Comparison of ENCODE assay signal across 15 cellular contexts in genomic region chrX:68695206-68695845, GRCh38. TPM values are rescaled to one million over a fixed set of nuclear protein-coding genes. Genes with fewer than 3 reads are reported as not detected.
DNase-seq lines count a peak whose midpoint lies in the region; ATAC-seq, FAIRE-seq and TF ChIP-seq lines count a peak whose summit lies in the region.
"Had no signal": no experiment of that assay in that cellular context is flagged by ENCODE, and none has a peak within 500 bp of the region (broad histone marks: within the 10 kb centered on the region; RNA-seq: fewer than 3 reads in every experiment).

No MANE protein-coding gene starts in this region.

- ATAC-seq in HepG2 = no peak
- ATAC-seq in HG02852 (IDR thresholded peaks at IDR 0.05; ENCODE audit: unreplicated experiment) = no peak
- ATAC-seq in natural killer cell treated with Interleukin-12 subunit alpha and Interleukin-12 subunit beta and Interleukin-15 and Interleukin-18, amount 100 ng/mL, for 72 hours = no peak
- ATAC-seq: naive thymus-derived CD4-positive, alpha-beta T cell had no signal

- peak overlapping the region; percentile 33 for H3K4me3 Mint-ChIP-seq in T-helper 1 cell treated with Interleukin-12 subunit alpha and Interleukin-12 subunit beta and Interleukin-4 antibody, amounts not matched to agents 30 μg/mL and 1 μg/mL, for 36 hours
- H3K4me3 Mint-ChIP-seq in activated T-helper 2 cell treated with anti-CD3 and anti-CD28 coated beads, Interferon-gamma antibody, Interleukin-2, Interleukin-4, amounts not matched to agents 10 μg/mL and 5 μg/mL and 100 μg/mL, durations not matched to agents 14 hours and 24 hours and 36 hours (ENCODE audit: low read depth) = peak overlapping the region; percentile 62
- no peak overlapping the region for H3K4me3 Mint-ChIP-seq in natural killer cell treated with Interleukin-12 subunit alpha and Interleukin-12 subunit beta and Interleukin-15 and Interleukin-18, amount 100 ng/mL, for 72 hours

- H3K27ac Mint-ChIP-seq in T-helper 1 cell treated with Interleukin-12 subunit alpha and Interleukin-12 subunit beta and Interleukin-4 antibody, amounts not matched to agents 30 μg/mL and 1 μg/mL, for 36 hours = no peak overlapping the region
- peak overlapping the region; percentile 42 for H3K27ac Mint-ChIP-seq in activated T-helper 2 cell treated with anti-CD3 and anti-CD28 coated beads, Interferon-gamma antibody, Interleukin-2, Interleukin-4, amounts not matched to agents 10 μg/mL and 5 μg/mL and 100 μg/mL, durations not matched to agents 14 hours and 24 hours and 36 hours
- peak overlapping the region in 1 of 2 donors; percentile 31 for H3K27ac Mint-ChIP-seq in natural killer cell treated with Interleukin-12 subunit alpha and Interleukin-12 subunit beta and Interleukin-15 and Interleukin-18, amount 100 ng/mL, for 72 hours

- intact Hi-C loops in activated T-helper 2 cell treated with anti-CD3 and anti-CD28 coated beads, Interferon-gamma antibody, Interleukin-2, Interleukin-4, amounts not matched to agents 10 μg/mL and 5 μg/mL and 100 μg/mL, durations not matched to agents 14 hours and 24 hours and 36 hours (cut with micrococcal nuclease) = no loop called here
- intact Hi-C loops in HepG2 (cut with micrococcal nuclease; ENCODE audit: unreplicated experiment) = loop anchor here (5.0 kb wide), 1 partner anchor 498 kb away; no protein-coding TSS in a partner anchor
- intact Hi-C loops in stomach (cut with DNase I; ENCODE audit: low total_unique reads) = no loop called here

- no peak for DNase-seq in T-helper 1 cell
- DNase-seq in activated T-helper 2 cell treated with anti-CD3 and anti-CD28 coated beads, Interferon-gamma antibody, Interleukin-2, Interleukin-4, amounts not matched to agents 10 μg/mL and 5 μg/mL and 100 μg/mL, durations not matched to agents 14 hours and 24 hours and 36 hours (ENCODE audit: low spot score) = no peak
- DNase-seq in HepG2 (ENCODE audit: low spot score) = no peak
- DNase-seq in stomach = no peak
- DNase-seq in natural killer cell treated with Interleukin-12 subunit alpha and Interleukin-12 subunit beta and Interleukin-15 and Interleukin-18, amount 100 ng/mL, for 72 hours (ENCODE audit: low spot score) = no peak
- no peak for DNase-seq in epidermal melanocyte (ENCODE audit: insufficient read length, low spot score)
- DNase-seq: H7; naive thymus-derived CD4-positive, alpha-beta T cell; NCI-H2107; stimulated activated naive CD4-positive, alpha-beta T cell treated with Interleukin-2 at 50 U/mL for 16 hours; T-helper 9 cell had no signal

- H3K9me3 Mint-ChIP-seq in T-helper 1 cell treated with Interleukin-12 subunit alpha and Interleukin-12 subunit beta and Interleukin-4 antibody, amounts not matched to agents 30 μg/mL and 1 μg/mL, for 36 hours = no peaks in the 10 kb centered on the region
- H3K9me3 Mint-ChIP-seq in activated T-helper 2 cell treated with anti-CD3 and anti-CD28 coated beads, Interferon-gamma antibody, Interleukin-2, Interleukin-4, amounts not matched to agents 10 μg/mL and 5 μg/mL and 100 μg/mL, durations not matched to agents 14 hours and 24 hours and 36 hours = no peaks in the 10 kb centered on the region
- no peaks in the 10 kb centered on the region for H3K9me3 Mint-ChIP-seq in natural killer cell treated with Interleukin-12 subunit alpha and Interleukin-12 subunit beta and Interleukin-15 and Interleukin-18, amount 100 ng/mL, for 72 hours
- H3K9me3 Mint-ChIP-seq: naive thymus-derived CD4-positive, alpha-beta T cell had no signal

- no peak for FAIRE-seq in HepG2 (lab: Jason Lieb, UNC)
- FAIRE-seq: D721Med had no signal

- no peak overlapping the region for H3K27ac ChIP-seq in HepG2 (ENCODE audit: extremely low read length, insufficient read depth, low read length)
- H3K27ac ChIP-seq in stomach = peak overlapping the region in 3 of 5 donors; percentile 70 to 78 (median 76)

- TF ChIP-seq RAD21 in HepG2 (CRISPR knock-in tag; IDR thresholded peaks at IDR 0.05) = no peak

- no peak overlapping the region for H2AFZ ChIP-seq in HepG2 (ENCODE audit: low read length)

- POLR2A ChIA-PET in HepG2 (lab: Yijun Ruan, JAX) = no interaction called here

- H3K27me3 Mint-ChIP-seq in T-helper 1 cell treated with Interleukin-12 subunit alpha and Interleukin-12 subunit beta and Interleukin-4 antibody, amounts not matched to agents 30 μg/mL and 1 μg/mL, for 36 hours (ENCODE audit: low read depth) = no peaks in the 10 kb centered on the region
- no peaks in the 10 kb centered on the region for H3K27me3 Mint-ChIP-seq in activated T-helper 2 cell treated with anti-CD3 and anti-CD28 coated beads, Interferon-gamma antibody, Interleukin-2, Interleukin-4, amounts not matched to agents 10 μg/mL and 5 μg/mL and 100 μg/mL, durations not matched to agents 14 hours and 24 hours and 36 hours (ENCODE audit: low read depth)
- H3K27me3 Mint-ChIP-seq in natural killer cell treated with Interleukin-12 subunit alpha and Interleukin-12 subunit beta and Interleukin-15 and Interleukin-18, amount 100 ng/mL, for 72 hours = peaks cover 0 to 10% of the 10 kb centered on the region in 2 donors

- H3K4me3 ChIP-seq in HepG2 (replicated peaks in 1 of 3; ENCODE audit: insufficient read depth in 1 of 3, low read depth in 2 of 3, low read length in 3 of 3) (no peak overlapping the region), stomach (peak overlapping the region in 3 of 4 donors; percentile 54 to 57 (median 55))

- in situ Hi-C loops in HepG2 (cut with HindIII; ENCODE audit: extremely low pct_ligation_motif_present, low pct_unique_long_range_greater_than_20kb) = no loop called here

- H3K9me3 ChIP-seq in HepG2 (ENCODE audit: low read length) (no peaks in the 10 kb centered on the region), stomach (no peaks in the 10 kb centered on the region)

- H3K4me1 Mint-ChIP-seq in T-helper 1 cell treated with Interleukin-12 subunit alpha and Interleukin-12 subunit beta and Interleukin-4 antibody, amounts not matched to agents 30 μg/mL and 1 μg/mL, for 36 hours (ENCODE audit: low read depth) = peaks cover 19% of the 10 kb centered on the region
- H3K4me1 Mint-ChIP-seq in activated T-helper 2 cell treated with anti-CD3 and anti-CD28 coated beads, Interferon-gamma antibody, Interleukin-2, Interleukin-4, amounts not matched to agents 10 μg/mL and 5 μg/mL and 100 μg/mL, durations not matched to agents 14 hours and 24 hours and 36 hours (ENCODE audit: low read depth) = peaks cover 28% of the 10 kb centered on the region
- H3K4me1 Mint-ChIP-seq in natural killer cell treated with Interleukin-12 subunit alpha and Interleukin-12 subunit beta and Interleukin-15 and Interleukin-18, amount 100 ng/mL, for 72 hours (ENCODE audit: low read depth in 2 of 2) = peaks cover 0 to 10% of the 10 kb centered on the region in 2 donors

- H3K36me3 ChIP-seq in HepG2 (replicated peaks in 1 of 2; ENCODE audit: control insufficient read depth in 1 of 2, insufficient read depth in 2 of 2, low read length in 2 of 2) (no peaks in the 10 kb centered on the region), stomach (no peaks in the 10 kb centered on the region)

- H3K27me3 ChIP-seq in HepG2 (ENCODE audit: control insufficient read depth in 1 of 2, insufficient read depth in 2 of 2, low read length in 2 of 2) = peaks cover 0 to 7% of the 10 kb centered on the region in 2 experiments; a peak in 1 of 5 replicates
- H3K27me3 ChIP-seq in stomach = peaks cover 0 to 15% (median 0%) of the 10 kb centered on the region in 3 donors

- H3K4me2 ChIP-seq in HepG2 (ENCODE audit: low read depth, low read length) = peak overlapping the region; percentile 61; the same call in 1 of the 2 replicates

- CTCF ChIA-PET in HepG2 (lab: Yijun Ruan, JAX; ENCODE audit: low intra/inter-chr PET ratio, low total read pairs) = no interaction called here

- H4K20me1 ChIP-seq in HepG2 (ENCODE audit: insufficient read depth, low read length) = no peaks in the 10 kb centered on the region

- no peaks in the 10 kb centered on the region for H3K79me2 ChIP-seq in HepG2 (ENCODE audit: insufficient read depth, low read length)

- TF ChIP-seq EP300 in HepG2 (IDR thresholded peaks at IDR 0.05; ENCODE audit: low read depth in 2 of 2, low read length in 2 of 2) (no peak), HepG2 (CRISPR knock-in tag; IDR thresholded peaks at IDR 0.05; ENCODE audit: borderline replicate concordance) (no peak), stomach (IDR thresholded peaks at IDR 0.05) (no peak)

- H3K36me3 Mint-ChIP-seq in T-helper 1 cell treated with Interleukin-12 subunit alpha and Interleukin-12 subunit beta and Interleukin-4 antibody, amounts not matched to agents 30 μg/mL and 1 μg/mL, for 36 hours (ENCODE audit: low read depth) = no peaks in the 10 kb centered on the region
- H3K36me3 Mint-ChIP-seq in activated T-helper 2 cell treated with anti-CD3 and anti-CD28 coated beads, Interferon-gamma antibody, Interleukin-2, Interleukin-4, amounts not matched to agents 10 μg/mL and 5 μg/mL and 100 μg/mL, durations not matched to agents 14 hours and 24 hours and 36 hours (ENCODE audit: low read depth) = no peaks in the 10 kb centered on the region
- H3K36me3 Mint-ChIP-seq in natural killer cell treated with Interleukin-12 subunit alpha and Interleukin-12 subunit beta and Interleukin-15 and Interleukin-18, amount 100 ng/mL, for 72 hours = no peaks in the 10 kb centered on the region
- H3K36me3 Mint-ChIP-seq: naive thymus-derived CD4-positive, alpha-beta T cell had no signal

- no peak for TF ChIP-seq CTCF in HepG2 (CRISPR knock-in tag; IDR thresholded peaks at IDR 0.05)
- TF ChIP-seq CTCF in stomach (IDR thresholded peaks at IDR 0.05) = no peak

- TF ChIP-seq POLR2A in HepG2 (IDR thresholded peaks at IDR 0.05; ENCODE audit: insufficient read depth in 1 of 2, low read depth in 2 of 2, low read length in 2 of 2) = no peak
- no peak for TF ChIP-seq POLR2A in stomach (IDR thresholded peaks at IDR 0.05)

- BruUV-seq in HepG2 (replicated peaks; lab: Mats Ljungman, UMichigan) = no TSS peak

- 0% methylated on average over 3 of the region's 5 CpGs for WGBS in HepG2 (ENCODE audit: low lambda C conversion rate)
- WGBS in stomach, 5 donors = 48 to 65% (median 58%) methylated on average over 5 of the region's 5 CpGs

- H3K4me1 ChIP-seq in HepG2 (ENCODE audit: insufficient read depth, low read length) (peaks cover 54% of the 10 kb centered on the region), stomach (peaks cover 0 to 10% (median 3%) of the 10 kb centered on the region in 4 donors)

- no peak overlapping the region for H3K9ac ChIP-seq in HepG2 (ENCODE audit: insufficient read depth, low read depth, low read length)

RNA-seq across cellular contexts. Expression of gene STARD8, which starts 47.9 kb away (rescaled TPM):
- 7.5 and 7.9 TPM in 2 replicates for total RNA-seq in activated T-helper 2 cell treated with anti-CD3 and anti-CD28 coated beads, Interferon-gamma antibody, Interleukin-2, Interleukin-4, amounts not matched to agents 10 μg/mL and 5 μg/mL and 100 μg/mL, durations not matched to agents 14 hours and 24 hours and 36 hours
- total RNA-seq in HepG2 (2016; rRNA removed; fragmentation: Illumina TruSeq; extraction: Trizol) = 0.02 TPM in 1 of 2 replicates, not detected in the other
- not detected in 2 replicates for total RNA-seq in HepG2 (2016; cell fraction: cytosol; rRNA removed; fragmentation: Illumina TruSeq; extraction: Trizol; ENCODE audit: low read depth)
- not detected in 2 replicates for total RNA-seq in HepG2 (2016; cell fraction: insoluble cytoplasmic fraction; rRNA removed; fragmentation: Illumina TruSeq; extraction: Trizol)
- total RNA-seq in HepG2 (2016; cell fraction: membrane; rRNA removed; fragmentation: Illumina TruSeq; extraction: Trizol) = not detected in 2 replicates
- total RNA-seq in HepG2 (2016; cell fraction: nucleus; rRNA removed; fragmentation: Illumina TruSeq; extraction: Trizol) = not detected in 2 replicates
- polyA plus RNA-seq in HepG2 (2011; rRNA removed) = 0.09 and 0.10 TPM in 2 replicates
- 0.03 and 0.15 TPM in 2 replicates for polyA plus RNA-seq in HepG2 (2011; cell fraction: cytosol; rRNA removed)
- polyA plus RNA-seq in HepG2 (2011; cell fraction: nucleus; rRNA removed) = 0.23 and 0.26 TPM in 2 replicates
- polyA plus RNA-seq in HepG2 (2012) = 0.03 and 0.05 TPM in 2 replicates
- not detected in 2 replicates for polyA plus RNA-seq in HepG2 (2016; cell fraction: cytosol; fragmentation: Illumina TruSeq; extraction: Trizol; ENCODE audit: low read depth)
- not detected in 2 replicates for polyA plus RNA-seq in HepG2 (2016; cell fraction: insoluble cytoplasmic fraction; fragmentation: Illumina TruSeq; extraction: Trizol; ENCODE audit: low read depth)
- not detected in 2 replicates for polyA plus RNA-seq in HepG2 (2016; cell fraction: membrane; fragmentation: Illumina TruSeq; extraction: Trizol; ENCODE audit: low read depth)
- polyA plus RNA-seq in HepG2 (2016; cell fraction: nucleus; fragmentation: Illumina TruSeq; extraction: Trizol; ENCODE audit: insufficient read depth, low read depth) = not detected in 2 replicates
- polyA minus RNA-seq in HepG2 (2011; rRNA and poly(A)+ RNA removed; ENCODE audit: low replicate concordance) = 0.22 and 4.6 TPM in 2 replicates
- polyA minus RNA-seq in HepG2 (2011; cell fraction: cytosol; rRNA and poly(A)+ RNA removed) = not detected in 2 replicates
- polyA minus RNA-seq in HepG2 (2011; cell fraction: nucleus; rRNA and poly(A)+ RNA removed) = 0.12 and 0.13 TPM in 2 replicates
- total RNA-seq in stomach = 1 to 10 TPM; 1.8 to 7.4 (median 4.9) TPM
- polyA plus RNA-seq in stomach = 1 to 10 TPM in 2 of 3 donors, under 1 TPM in 1; 0.93 to 2.3 (median 1.7) TPM
- total RNA-seq in natural killer cell treated with Interleukin-12 subunit alpha and Interleukin-12 subunit beta and Interleukin-15 and Interleukin-18, amount 100 ng/mL, for 72 hours = 1 to 10 TPM in 1 of 2 donors, under 1 TPM in 1; 0.86 to 3.1 TPM
- total RNA-seq: OCI-LY7 had no signal

Comparison
In these comparisons a context has a peak if more than half of its experiments do, and no peak if none do; other contexts are left out.
1. H3K4me3 ChIP-seq: peak in stomach (3 of 4); none in HepG2 (0 of 3).